8 cellular contexts compared by ENCODE assay signal in genomic region chr13:65926750-65927171, GRCh38.
DNase-seq lines count a peak whose midpoint lies in the region; ATAC-seq and TF ChIP-seq lines count a peak whose summit lies in the region.

No MANE protein-coding gene starts in this region.

- no peaks in the 10 kb centered on the region for H3K4me1 ChIP-seq in HUES48 (ENCODE audit: control insufficient read depth, insufficient read depth, low read length)

- H3K9ac ChIP-seq in HUES48 (ENCODE audit: low read depth, low read length) = no peak overlapping the region

- no peak overlapping the region for H3K27ac ChIP-seq in HUES48 (ENCODE audit: low read depth, low read length)

- DNase-seq in dermis blood vessel endothelial cell (peak; percentile 21), myocyte (ENCODE audit: low read depth) (peak; percentile 13), cortex of kidney (lab: John Stamatoyannopoulos, UW) (no peak), NCI-H345 (lab: John Stamatoyannopoulos, UW) (no peak), lower leg skin (ENCODE audit: low spot score in 2 of 2) (no peak)

- TF ChIP-seq CTCF in lower leg skin (IDR thresholded peaks at IDR 0.05) = no peak

- TF ChIP-seq POLR2A in lower leg skin (IDR thresholded peaks at IDR 0.05) = no peak

- no peaks in the 10 kb centered on the region for H3K9me3 ChIP-seq in HUES48 (ENCODE audit: control insufficient read depth, insufficient read depth, low read length)

- H3K36me3 ChIP-seq in HUES48 (ENCODE audit: control insufficient read depth, insufficient read depth, low read length) = no peaks in the 10 kb centered on the region

- intact Hi-C loops in lower leg skin (cut with DNase I; ENCODE audit: low total_unique reads) = no loop called here

- 24 to 25% methylated on average over 7 of the region's 7 CpGs for WGBS in lower leg skin, 2 donors

- ATAC-seq in GM18909 (IDR thresholded peaks at IDR 0.05; ENCODE audit: poor library complexity, unreplicated experiment) (peak; percentile 86), HG03342 (IDR thresholded peaks at IDR 0.05; ENCODE audit: unreplicated experiment) (no peak)

- no peaks in the 10 kb centered on the region for H3K27me3 ChIP-seq in HUES48 (ENCODE audit: control insufficient read depth, insufficient read depth, low read length)

- H3K4me3 ChIP-seq in HUES48 (ENCODE audit: low read depth, low read length) (peak overlapping the region; percentile 24), lower leg skin (ENCODE audit: low read depth, poor library complexity, severe bottlenecking) (no peak overlapping the region)

Comparison
In these comparisons a context has a peak if more than half of its experiments do, and no peak if none do; other contexts are left out.
1. DNase-seq: peak in dermis blood vessel endothelial cell (single experiment) and myocyte (single experiment); none in cortex of kidney (single experiment), NCI-H345 (single experiment) and lower leg skin (0 of 2).